In genomic region chr5:104831515-104831914, GRCh38 we compare ENCODE assay signal across 1 cellular context.
TF ChIP-seq lines count a peak whose summit lies in the region.
"Not testable (repeated sequence)": the region's sequence is repeated elsewhere in the genome, so short reads cannot be mapped to it uniquely, and the experiment has no call there.

No MANE protein-coding gene starts in this region.

- not testable (repeated sequence) for H3K4me1 ChIP-seq in HEK293 (ENCODE audit: control insufficient read depth, insufficient read depth, low read length)

- not testable (repeated sequence) for H3K4me3 ChIP-seq in HEK293 (ENCODE audit: low read depth, low read length)

- TF ChIP-seq CTCF in HEK293 (tag by site-specific recombination; IDR thresholded peaks at IDR 0.05), result not testable (repeated sequence)

- CTCF ChIA-PET in HEK293 (lab: Yijun Ruan, JAX), result not testable (repeated sequence)

- H3K36me3 ChIP-seq in HEK293 (ENCODE audit: control insufficient read depth in 2 of 2, insufficient read depth in 1 of 2, low read length in 2 of 2), result not testable (repeated sequence)

- H3K27ac ChIP-seq in HEK293 (ENCODE audit: extremely low read depth, low read depth, low read length), result not testable (repeated sequence)

- not testable (repeated sequence) for H3K9me3 ChIP-seq in HEK293 (ENCODE audit: control insufficient read depth, insufficient read depth, low read depth, low read length)

- POLR2A ChIA-PET in HEK293 (lab: Yijun Ruan, JAX), result not testable (repeated sequence)

TF ChIP-seq in HEK293, 187 proteins besides CTCF, POLR2A, EP300 and RAD21:
- TF ChIP-seq ZNF280D (tag by site-specific recombination; IDR thresholded peaks at IDR 0.05) (peak; percentile 62; the same call in 1 of the 2 replicates), ZNF146 (tag by site-specific recombination; IDR thresholded peaks at IDR 0.05) (peak; percentile 66)
